Comparison of ENCODE assay signal across 10 cellular contexts in the genomic region with DNA sequence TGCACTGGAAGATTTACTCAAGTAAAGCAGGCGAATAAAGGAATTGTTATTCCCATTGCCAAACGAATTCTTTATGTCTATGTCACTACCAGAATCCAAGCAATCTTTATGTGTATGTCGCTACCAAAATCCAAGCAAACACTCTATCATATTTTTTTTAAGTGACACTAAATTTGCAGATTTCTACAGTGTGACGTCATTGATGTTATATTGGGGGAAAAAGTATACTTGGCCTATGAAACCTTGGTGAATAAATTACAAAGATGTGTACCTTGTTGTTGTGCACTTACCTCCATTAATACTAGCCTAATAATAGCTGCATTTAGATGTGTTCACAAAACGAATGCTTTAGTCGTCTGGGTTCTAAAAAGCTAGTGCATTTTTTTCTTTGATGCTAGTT. TPM values are rescaled to one million over a fixed set of nuclear protein-coding genes. Genes with fewer than 3 reads are reported as not detected.
A peak's percentile ranks its signal among the peaks of the same experiment; 100 is the strongest.
DNase-seq lines count a peak whose midpoint lies in the region; ATAC-seq and TF ChIP-seq lines count a peak whose summit lies in the region.
"Had no signal": no experiment of that assay in that cellular context is flagged by ENCODE, and none has a peak within 500 bp of the region (broad histone marks: within the 10 kb centered on the region; RNA-seq: fewer than 3 reads in every experiment).

No MANE protein-coding gene starts in this region.

- H3K4me3 ChIP-seq in cardiac muscle cell (peak overlapping the region; percentile 90), WERI-Rb-1 (ENCODE audit: low read depth, low read length) (peak overlapping the region; percentile 63)

- no peak overlapping the region for H3K27ac ChIP-seq in cardiac muscle cell
- peak overlapping the region; percentile 92 for H3K27ac ChIP-seq in WERI-Rb-1

- H3K4me1 Mint-ChIP-seq in glutamatergic neuron (ENCODE audit: low read depth, unreplicated experiment) (peaks cover 8% of the 10 kb centered on the region), type B pancreatic cell (ENCODE audit: unreplicated experiment) (peaks cover 22% of the 10 kb centered on the region)

- H3K27me3 ChIP-seq in cardiac muscle cell: no peaks in the 10 kb centered on the region
- H3K27me3 ChIP-seq in WERI-Rb-1 (ENCODE audit: insufficient read depth, low read depth, severe bottlenecking): no peaks in the 10 kb centered on the region
- H3K27me3 ChIP-seq: transverse colon had no signal

- no peaks in the 10 kb centered on the region for H3K36me3 Mint-ChIP-seq in glutamatergic neuron (ENCODE audit: unreplicated experiment)
- no peaks in the 10 kb centered on the region for H3K36me3 Mint-ChIP-seq in type B pancreatic cell

- no peaks in the 10 kb centered on the region for H3K9me3 ChIP-seq in cardiac muscle cell (ENCODE audit: low read depth)
- H3K9me3 ChIP-seq in WERI-Rb-1 (ENCODE audit: severe bottlenecking): no peaks in the 10 kb centered on the region
- H3K9me3 ChIP-seq: transverse colon had no signal

- ATAC-seq in omental fat pad (ENCODE audit: low FRiP score): no peak

- no peak for DNase-seq in cardiac muscle cell (ENCODE audit: low read depth in 1 of 2, low spot score in 1 of 2)
- no peak for DNase-seq in cardiac septum (ENCODE audit: low spot score)
- no peak for DNase-seq in WERI-Rb-1
- no peak for DNase-seq in glutamatergic neuron
- DNase-seq in type B pancreatic cell (ENCODE audit: extremely low spot score, unreplicated experiment): no peak
- no peak for DNase-seq in omental fat pad (ENCODE audit: low spot score)
- no peak for DNase-seq in NCI-H345 treated with DMSO at 0.1 percent for 48 hours (lab: John Stamatoyannopoulos, UW; ENCODE audit: unreplicated experiment)
- DNase-seq in COLO829 (ENCODE audit: low spot score): no peak
- DNase-seq: DMS153, transverse colon had no signal

- H3K4me3 Mint-ChIP-seq in glutamatergic neuron (ENCODE audit: unreplicated experiment) (peak overlapping the region; percentile 91), type B pancreatic cell (peak overlapping the region; percentile 92)

- TF ChIP-seq CTCF in cardiac muscle cell (IDR thresholded peaks at IDR 0.05; ENCODE audit: low read depth, low read length): no peak
- no peak for TF ChIP-seq CTCF in WERI-Rb-1 (IDR thresholded peaks at IDR 0.05; ENCODE audit: low read depth, low read length)
- TF ChIP-seq CTCF in glutamatergic neuron (IDR thresholded peaks at IDR 0.05; ENCODE audit: partially characterized antibody, unreplicated experiment): no peak
- TF ChIP-seq CTCF in type B pancreatic cell (conservative IDR thresholded peaks at IDR 0.05): no peak
- TF ChIP-seq CTCF in omental fat pad (IDR thresholded peaks at IDR 0.05): no peak

- H3K27ac Mint-ChIP-seq in glutamatergic neuron (ENCODE audit: unreplicated experiment) (no peak overlapping the region), type B pancreatic cell (peak overlapping the region; percentile 95)

- H3K4me1 ChIP-seq in cardiac muscle cell (ENCODE audit: low read depth): peaks cover 4% of the 10 kb centered on the region

- no peaks in the 10 kb centered on the region for H3K27me3 Mint-ChIP-seq in glutamatergic neuron (ENCODE audit: unreplicated experiment)
- no peaks in the 10 kb centered on the region for H3K27me3 Mint-ChIP-seq in type B pancreatic cell

- H3K9me3 Mint-ChIP-seq in glutamatergic neuron (ENCODE audit: unreplicated experiment) (no peaks in the 10 kb centered on the region), type B pancreatic cell (no peaks in the 10 kb centered on the region)

- intact Hi-C loops in cardiac septum (cut with DNase I): no loop called here

- H3K36me3 ChIP-seq in cardiac muscle cell: no peaks in the 10 kb centered on the region
- H3K36me3 ChIP-seq in WERI-Rb-1: peaks cover 30% of the 10 kb centered on the region
- H3K36me3 ChIP-seq: transverse colon had no signal

RNA-seq across cellular contexts. Expression of a gene that starts 1.0 kb away (rescaled TPM):
- total RNA-seq in cardiac muscle cell: 4.5 and 45.2 TPM in 2 replicates
- polyA plus RNA-seq in cardiac muscle cell: 3.7 and 27.7 TPM in 2 replicates
- 0.22 TPM for total RNA-seq in cardiac septum
- 6.3 TPM for total RNA-seq in glutamatergic neuron (ENCODE audit: unreplicated experiment)
- total RNA-seq in type B pancreatic cell (ENCODE audit: low replicate concordance): 13.4 and 32.1 TPM in 2 replicates
- 1 to 10 TPM in 1 of 4 donors, under 1 TPM in 1, not detected in 2; 0.19 to 2.9 TPM for total RNA-seq in omental fat pad

RNA-seq across cellular contexts. Expression of a gene that starts 58.1 kb away (rescaled TPM):
- 3.9 and 6.9 TPM in 2 replicates for total RNA-seq in cardiac muscle cell
- 12.2 and 12.9 TPM in 2 replicates for polyA plus RNA-seq in cardiac muscle cell
- 0.35 TPM for total RNA-seq in cardiac septum
- total RNA-seq in glutamatergic neuron (ENCODE audit: unreplicated experiment): 37.2 TPM
- total RNA-seq in type B pancreatic cell (ENCODE audit: low replicate concordance): 9.1 and 11.5 TPM in 2 replicates
- total RNA-seq in omental fat pad: under 1 TPM; 0.19 to 0.95 (median 0.37) TPM
